In the genomic region with DNA sequence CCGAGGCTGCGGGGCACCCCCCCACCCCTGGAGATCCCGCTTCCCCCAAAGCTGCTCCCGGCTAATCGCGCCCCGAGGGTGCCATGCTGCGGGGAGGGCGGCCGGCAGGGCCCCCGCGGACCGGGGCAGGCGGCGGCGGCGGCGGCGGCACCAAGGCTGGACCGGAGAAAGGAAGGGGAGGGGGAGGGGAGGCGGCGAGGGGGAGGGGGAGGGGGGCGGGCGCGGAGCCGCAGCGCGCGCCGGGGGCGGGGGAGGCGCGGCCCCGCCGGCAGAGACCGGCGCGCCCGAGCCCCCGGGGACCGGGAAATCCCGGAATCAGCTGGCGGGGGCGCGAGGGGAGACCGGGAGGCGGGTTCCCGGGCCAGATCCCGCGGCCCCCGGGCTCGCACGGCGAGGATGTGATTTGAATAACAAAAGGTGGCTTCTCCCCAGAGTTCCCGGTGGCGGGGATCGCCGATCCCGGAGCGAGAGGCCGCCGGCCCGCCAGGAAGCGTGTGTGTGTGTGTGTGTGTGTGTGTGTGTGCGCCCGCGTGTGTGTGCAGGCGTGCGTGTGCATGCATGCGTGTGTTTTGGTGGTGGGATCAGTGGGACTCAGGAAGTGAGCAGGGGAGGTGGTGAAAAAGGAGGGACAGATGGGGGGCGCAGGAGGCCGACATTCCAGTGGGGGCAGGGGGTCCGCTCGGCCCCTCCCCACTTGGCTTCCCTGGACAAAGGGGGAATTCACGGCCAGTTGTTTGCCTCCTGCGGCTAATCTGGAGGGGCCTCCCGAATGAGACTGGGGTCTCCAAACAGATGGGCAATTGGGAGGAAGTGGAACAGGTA, we compare ENCODE assay signal across 8 cellular contexts.
DNase-seq lines count a peak whose midpoint lies in the region; ATAC-seq and TF ChIP-seq lines count a peak whose summit lies in the region.

No MANE protein-coding gene starts in this region.

- intact Hi-C loops in mucosa of descending colon (cut with DNase I, micrococcal nuclease), result no loop called here

- no peaks in the 10 kb centered on the region for H3K36me3 ChIP-seq in mucosa of descending colon (ENCODE audit: low read depth)
- no peaks in the 10 kb centered on the region for H3K36me3 ChIP-seq in suprapubic skin

- H3K4me3 ChIP-seq in GM08714 (ENCODE audit: low read length) (peak overlapping the region; percentile 78), epithelial cell of esophagus (ENCODE audit: low read length) (peak overlapping the region; percentile 47), mucosa of descending colon (peak overlapping the region; percentile 26), suprapubic skin (peak overlapping the region; percentile 63)

- TF ChIP-seq POLR2A in suprapubic skin (IDR thresholded peaks at IDR 0.05), result no peak

- H3K27me3 ChIP-seq in suprapubic skin, result no peaks in the 10 kb centered on the region

- no peak for TF ChIP-seq EP300 in suprapubic skin (IDR thresholded peaks at IDR 0.05)

- WGBS in suprapubic skin, result under 1% methylated on average over 26 of the region's 77 CpGs

- H3K4me1 ChIP-seq in mucosa of descending colon (ENCODE audit: low read depth) (peaks cover 4% of the 10 kb centered on the region), suprapubic skin (peaks cover 22% of the 10 kb centered on the region)

- ATAC-seq in mucosa of descending colon (peak; percentile 67), GM19035 (IDR thresholded peaks at IDR 0.05; ENCODE audit: unreplicated experiment) (no peak), HG03139 (IDR thresholded peaks at IDR 0.05; ENCODE audit: unreplicated experiment) (no peak)

- TF ChIP-seq CTCF in epithelial cell of esophagus (IDR thresholded peaks at IDR 0.05; ENCODE audit: insufficient read depth, low read depth, low read length, missing control alignments) (no peak), mucosa of descending colon (IDR thresholded peaks at IDR 0.05) (no peak), suprapubic skin (IDR thresholded peaks at IDR 0.05) (no peak)

- H3K9me3 ChIP-seq in mucosa of descending colon, result peaks cover 6% of the 10 kb centered on the region
- peaks cover 3% of the 10 kb centered on the region for H3K9me3 ChIP-seq in suprapubic skin

- peak overlapping the region; percentile 7 for H3K27ac ChIP-seq in suprapubic skin

- DNase-seq in NCI-H1417 treated with DMSO at 0.1 percent for 48 hours (lab: John Stamatoyannopoulos, UW) (peak; percentile 2), epithelial cell of esophagus (ENCODE audit: low read depth) (peak; percentile 38), mucosa of descending colon (peak; percentile 59 to 64 (median 60)), suprapubic skin (ENCODE audit: low spot score in 2 of 2) (no peak)
- peak; percentile 27 for DNase-seq in activated CD8-positive, alpha-beta memory T cell treated with anti-CD3 and anti-CD28 coated beads, Interleukin-2, amount 50 U/mL, for 4 hours

Comparison
In these comparisons a context has a peak if more than half of its experiments do, and no peak if none do; other contexts are left out.
1. H3K4me3 ChIP-seq: peak in every context shown above with its lines; median percentile 78 in GM08714; 63 in suprapubic skin; 47 in epithelial cell of esophagus; 26 in mucosa of descending colon.
2. DNase-seq: peak in NCI-H1417 treated with DMSO at 0.1 percent for 48 hours (single experiment), activated CD8-positive, alpha-beta memory T cell treated with anti-CD3 and anti-CD28 coated beads, Interleukin-2, amount 50 U/mL, for 4 hours (single experiment), epithelial cell of esophagus (single experiment) and mucosa of descending colon (3 of 3); none in suprapubic skin (0 of 2).